ENCODE assay signal across 17 cellular contexts in the genomic region with DNA sequence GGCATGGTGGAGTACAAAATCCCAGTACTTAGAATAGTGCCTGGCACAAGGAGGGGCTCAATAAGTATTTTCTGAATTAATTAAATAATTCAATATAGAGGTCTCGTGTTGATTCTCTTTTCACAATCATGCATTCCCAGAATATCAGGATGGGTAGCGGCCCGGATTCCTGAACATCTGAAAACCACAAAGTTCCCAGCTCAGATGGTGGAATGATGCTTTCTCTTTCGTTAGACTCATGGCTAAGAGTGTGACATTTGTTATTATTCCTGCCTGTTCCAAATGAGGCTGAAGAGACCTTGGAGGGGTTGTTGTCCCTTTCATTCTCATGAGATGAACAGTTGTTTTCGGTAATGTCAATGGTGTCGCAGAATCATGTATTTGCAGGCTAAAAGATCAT.
"Had no signal": no experiment of that assay in that cellular context is flagged by ENCODE, and none has a peak within 500 bp of the region (broad histone marks: within the 10 kb centered on the region; RNA-seq: fewer than 3 reads in every experiment).

No MANE protein-coding gene starts in this region.

- H3K4me1 ChIP-seq: body of pancreas, left lung, right atrium auricular region, testis had no signal

- H3K9me3 ChIP-seq: body of pancreas, gastrocnemius medialis, left lung, right atrium auricular region, testis had no signal

- H3K27me3 ChIP-seq: body of pancreas, gastrocnemius medialis, left lung, right atrium auricular region, testis had no signal

- H3K4me3 ChIP-seq: body of pancreas, gastrocnemius medialis, left lung, right atrium auricular region had no signal

- ATAC-seq: body of pancreas; effector memory CD8-positive, alpha-beta T cell; gastrocnemius medialis; stimulated activated naive CD8-positive, alpha-beta T cell treated with anti-CD3 and anti-CD28 coated beads, Interleukin-15, amount 100 ng/mL, for 72 hours had no signal

- H3K27ac ChIP-seq: body of pancreas, gastrocnemius medialis, right atrium auricular region, testis had no signal

- DNase-seq: activated CD4-positive, alpha-beta memory T cell treated with anti-CD3 and anti-CD28 coated beads for 36 hours; activated CD4-positive, alpha-beta T cell treated with anti-CD3 and anti-CD28 coated beads for 4 hours; activated naive CD8-positive, alpha-beta T cell treated with anti-CD3 and anti-CD28 coated beads for 36 hours; activated T-cell treated with anti-CD3 and anti-CD28 coated beads for 4 hours; amygdala; body of pancreas; effector memory CD8-positive, alpha-beta T cell; gastrocnemius medialis; left lung; naive B cell; small intestine; stimulated activated CD4-positive, alpha-beta T cell treated with anti-CD3 and anti-CD28 coated beads, Interleukin-4, amount 100 ng/mL, for 1 hour; stimulated activated naive CD8-positive, alpha-beta T cell treated with anti-CD3 and anti-CD28 coated beads, Interleukin-15, amount 100 ng/mL, for 72 hours; SW 1271; T-helper 2 cell; testis had no signal

- FAIRE-seq: small intestine had no signal

- H3K36me3 ChIP-seq: gastrocnemius medialis, left lung, right atrium auricular region had no signal
